ENCODE assay signal across 18 cellular contexts in genomic region chr2:71878626-71879508, GRCh38.
"Had no signal": no experiment of that assay in that cellular context is flagged by ENCODE, and none has a peak within 500 bp of the region (broad histone marks: within the 10 kb centered on the region; RNA-seq: fewer than 3 reads in every experiment).

No MANE protein-coding gene starts in this region.

- H3K4me3 Mint-ChIP-seq: activated CD4-positive, alpha-beta T cell treated with anti-CD3 and anti-CD28 coated beads, Interleukin-2, amount 10 ng/mL, durations not matched to agents 7 days and 5 days; activated naive CD8-positive, alpha-beta T cell treated with anti-CD3 and anti-CD28 coated beads for 36 hours; activated T-cell treated with anti-CD3 and anti-CD28 coated beads, Interleukin-2, amount 50 U/mL, for 4 hours; natural killer cell; stimulated activated naive CD8-positive, alpha-beta T cell treated with anti-CD3 and anti-CD28 coated beads, Interleukin-15, amount 100 ng/mL, for 72 hours; T-helper 1 cell treated with Interleukin-12 subunit alpha and Interleukin-12 subunit beta and Interleukin-4 antibody, amounts not matched to agents 30 μg/mL and 1 μg/mL, for 36 hours had no signal

- H3K9me3 ChIP-seq: esophagus muscularis mucosa, gastroesophageal sphincter had no signal

- H3K36me3 Mint-ChIP-seq: activated naive CD8-positive, alpha-beta T cell treated with anti-CD3 and anti-CD28 coated beads for 36 hours; natural killer cell had no signal

- DNase-seq: activated CD4-positive, alpha-beta T cell treated with anti-CD3 and anti-CD28 coated beads, Interleukin-2, amount 10 ng/mL, durations not matched to agents 7 days and 5 days; activated CD8-positive, alpha-beta memory T cell treated with anti-CD3 and anti-CD28 coated beads, Interleukin-2, amount 50 U/mL, for 4 hours; activated gamma-delta T cell treated with Interleukin-2 at 50 U/mL for 16 hours; activated naive CD8-positive, alpha-beta T cell treated with anti-CD3 and anti-CD28 coated beads for 36 hours; activated T-cell treated with anti-CD3 and anti-CD28 coated beads, Interleukin-2, amount 50 U/mL, for 4 hours; amniotic stem cell; dermis blood vessel endothelial cell; effector memory CD4-positive, alpha-beta T cell; mesendoderm; natural killer cell; stimulated activated CD4-positive, alpha-beta T cell treated with anti-CD3 and anti-CD28 coated beads, Interleukin-15, amount 100 ng/mL, for 24 hours; stimulated activated CD4-positive, alpha-beta T cell treated with anti-CD3 and anti-CD28 coated beads, Interleukin-2, amount 100 ng/mL, for 48 hours; stimulated activated naive CD8-positive, alpha-beta T cell treated with anti-CD3 and anti-CD28 coated beads, Interleukin-15, amount 100 ng/mL, for 72 hours had no signal

- H3K27ac Mint-ChIP-seq: activated CD4-positive, alpha-beta T cell treated with anti-CD3 and anti-CD28 coated beads, Interleukin-2, amount 10 ng/mL, durations not matched to agents 7 days and 5 days; activated naive CD8-positive, alpha-beta T cell treated with anti-CD3 and anti-CD28 coated beads for 36 hours; natural killer cell; T-helper 1 cell treated with Interleukin-12 subunit alpha and Interleukin-12 subunit beta and Interleukin-4 antibody, amounts not matched to agents 30 μg/mL and 1 μg/mL, for 36 hours had no signal

- H3K27me3 Mint-ChIP-seq: activated CD4-positive, alpha-beta T cell treated with anti-CD3 and anti-CD28 coated beads, Interleukin-2, amount 10 ng/mL, durations not matched to agents 7 days and 5 days had no signal

- H3K9me3 Mint-ChIP-seq: activated CD4-positive, alpha-beta T cell treated with anti-CD3 and anti-CD28 coated beads, Interleukin-2, amount 10 ng/mL, durations not matched to agents 7 days and 5 days; activated naive CD8-positive, alpha-beta T cell treated with anti-CD3 and anti-CD28 coated beads for 36 hours; activated T-cell treated with anti-CD3 and anti-CD28 coated beads, Interleukin-2, amount 50 U/mL, for 4 hours; natural killer cell; stimulated activated naive CD8-positive, alpha-beta T cell treated with anti-CD3 and anti-CD28 coated beads, Interleukin-15, amount 100 ng/mL, for 72 hours; T-helper 1 cell treated with Interleukin-12 subunit alpha and Interleukin-12 subunit beta and Interleukin-4 antibody, amounts not matched to agents 30 μg/mL and 1 μg/mL, for 36 hours had no signal

- H3K27ac ChIP-seq: esophagus muscularis mucosa, gastroesophageal sphincter, parathyroid adenoma had no signal

- H3K4me1 Mint-ChIP-seq: activated CD4-positive, alpha-beta T cell treated with anti-CD3 and anti-CD28 coated beads, Interleukin-2, amount 10 ng/mL, durations not matched to agents 7 days and 5 days; activated naive CD8-positive, alpha-beta T cell treated with anti-CD3 and anti-CD28 coated beads for 36 hours; stimulated activated naive CD8-positive, alpha-beta T cell treated with anti-CD3 and anti-CD28 coated beads, Interleukin-15, amount 100 ng/mL, for 72 hours had no signal

- H3K36me3 ChIP-seq: esophagus muscularis mucosa, gastroesophageal sphincter had no signal

- H3K4me3 ChIP-seq: esophagus muscularis mucosa, gastroesophageal sphincter, skin epidermis had no signal

- H3K27me3 ChIP-seq: gastroesophageal sphincter had no signal
